ENCODE assay signal across 16 cellular contexts in genomic region chr9:967436-967835, GRCh38. TPM values are rescaled to one million over a fixed set of nuclear protein-coding genes. Genes with fewer than 3 reads are reported as not detected.
DNase-seq lines count a peak whose midpoint lies in the region; ATAC-seq and TF ChIP-seq lines count a peak whose summit lies in the region.
"Had no signal": no experiment of that assay in that cellular context is flagged by ENCODE, and none has a peak within 500 bp of the region (broad histone marks: within the 10 kb centered on the region; RNA-seq: fewer than 3 reads in every experiment).

No MANE protein-coding gene starts in this region.

- no peaks in the 10 kb centered on the region for H3F3A ChIP-seq in OCI-LY1 (ENCODE audit: insufficient read depth, low read length)

- H3K27me3 Mint-ChIP-seq in CD4-positive, alpha-beta T cell: peaks cover 78% of the 10 kb centered on the region

- no peak overlapping the region for H3K27ac ChIP-seq in BLaER1 treated with 17β-estradiol and CSF1 and Interleukin-3, amounts not matched to agents 10 nM and 100 nM
- no peak overlapping the region for H3K27ac ChIP-seq in OCI-LY1 (ENCODE audit: low read depth, low read length, poor library complexity, severe bottlenecking)
- H3K27ac ChIP-seq in CD4-positive, alpha-beta T cell (ENCODE audit: low read depth, low read length): no peak overlapping the region
- H3K27ac ChIP-seq: foreskin keratinocyte, HL-60 had no signal

- H3K79me2 ChIP-seq in OCI-LY1 (ENCODE audit: insufficient read depth, low read length): no peaks in the 10 kb centered on the region

- H3K27me3 ChIP-seq in BLaER1 treated with 17β-estradiol and CSF1 and Interleukin-3, amounts not matched to agents 10 nM and 100 nM: peaks cover 5 to 26% (median 9%) of the 10 kb centered on the region in 11 experiments; a peak in 13 of 22 replicates
- H3K27me3 ChIP-seq in OCI-LY1 (ENCODE audit: insufficient read depth, low read length) (no peaks in the 10 kb centered on the region), iPS-15b (ENCODE audit: control insufficient read depth, insufficient read depth, low read length) (peaks cover 78% of the 10 kb centered on the region)
- H3K27me3 ChIP-seq in CD4-positive, alpha-beta T cell (ENCODE audit: control insufficient read depth, insufficient read depth, low read length): peaks cover 81% of the 10 kb centered on the region

- no peak for TF ChIP-seq CTCF in OCI-LY1 (IDR thresholded peaks at IDR 0.05; ENCODE audit: low read length)
- TF ChIP-seq CTCF in CD4-positive, alpha-beta T cell (IDR thresholded peaks at IDR 0.05): no peak
- TF ChIP-seq CTCF in lower leg skin (IDR thresholded peaks at IDR 0.05): no peak

- intact Hi-C loops in CD4-positive, alpha-beta T cell (cut with DNase I, micrococcal nuclease): no loop called here
- intact Hi-C loops in lower leg skin (cut with DNase I; ENCODE audit: low total_unique reads): no loop called here

- peaks cover 25 to 31% (median 30%) of the 10 kb centered on the region in 11 experiments for H3K9me3 ChIP-seq in BLaER1 treated with 17β-estradiol and CSF1 and Interleukin-3, amounts not matched to agents 10 nM and 100 nM (replicated peaks in 1 of 11)
- H3K9me3 ChIP-seq in OCI-LY1 (ENCODE audit: low read length): no peaks in the 10 kb centered on the region
- H3K9me3 ChIP-seq in iPS-15b (ENCODE audit: control insufficient read depth, insufficient read depth, low read length): no peaks in the 10 kb centered on the region
- H3K9me3 ChIP-seq in CD4-positive, alpha-beta T cell (ENCODE audit: control insufficient read depth, low read length): peaks cover 8% of the 10 kb centered on the region

- CTCF ChIA-PET in HEK293T (lab: Yijun Ruan, JAX): no interaction called here
- CTCF ChIA-PET in CD4-positive, alpha-beta T cell (lab: Charles Lee): no interaction called here

- H3K4me2 ChIP-seq in BLaER1 treated with 17β-estradiol and CSF1 and Interleukin-3, amounts not matched to agents 10 nM and 100 nM: peak overlapping the region; percentile 23 to 57 (median 44); a peak in 18 of 22 replicates
- peak overlapping the region; percentile 16; the same call in 1 of the 2 replicates for H3K4me2 ChIP-seq in OCI-LY1 (ENCODE audit: low read length)

- no peaks in the 10 kb centered on the region; a peak in 1 of 22 replicates for H3K36me3 ChIP-seq in BLaER1 treated with 17β-estradiol and CSF1 and Interleukin-3, amounts not matched to agents 10 nM and 100 nM
- no peaks in the 10 kb centered on the region for H3K36me3 ChIP-seq in OCI-LY1 (ENCODE audit: insufficient read depth, low read length)
- no peaks in the 10 kb centered on the region for H3K36me3 ChIP-seq in iPS-15b (ENCODE audit: control insufficient read depth, insufficient read depth, low read length)

- no peak for ATAC-seq in GM18861 (IDR thresholded peaks at IDR 0.05; ENCODE audit: unreplicated experiment)
- no peak for ATAC-seq in CD4-positive, alpha-beta T cell (ENCODE audit: poor library complexity)
- ATAC-seq: effector memory CD8-positive, alpha-beta T cell had no signal

- H3K9me2 ChIP-seq in OCI-LY1 (ENCODE audit: low read depth, low read length): no peaks in the 10 kb centered on the region

- H3K4me1 Mint-ChIP-seq in CD4-positive, alpha-beta T cell (ENCODE audit: low read depth): peaks cover 16% of the 10 kb centered on the region

- POLR2A ChIA-PET in HEK293T (lab: Yijun Ruan, JAX): interaction anchor here (0.6 to 0.9 kb wide), 2 partner anchors 9 to 68 kb away, joined by 3 to 5 read pairs; partner anchors contain the start of gene DMRT3
- POLR2A ChIA-PET in CD4-positive, alpha-beta T cell (lab: Charles Lee): no interaction called here

- H3K4me1 ChIP-seq in BLaER1 treated with 17β-estradiol and CSF1 and Interleukin-3, amounts not matched to agents 10 nM and 100 nM: peaks cover 11 to 47% (median 34%) of the 10 kb centered on the region in 10 experiments
- peaks cover 9% of the 10 kb centered on the region for H3K4me1 ChIP-seq in OCI-LY1 (ENCODE audit: insufficient read depth, low read length, severe bottlenecking)
- peaks cover 4% of the 10 kb centered on the region for H3K4me1 ChIP-seq in iPS-15b (ENCODE audit: control insufficient read depth, insufficient read depth, low read length)
- H3K4me1 ChIP-seq: foreskin keratinocyte had no signal

- H3K36me3 Mint-ChIP-seq in CD4-positive, alpha-beta T cell (ENCODE audit: low read depth): no peaks in the 10 kb centered on the region

- H3K4me3 Mint-ChIP-seq in CD4-positive, alpha-beta T cell: no peak overlapping the region
- H3K4me3 Mint-ChIP-seq: activated naive CD8-positive, alpha-beta T cell treated with anti-CD3 and anti-CD28 coated beads for 36 hours; effector memory CD8-positive, alpha-beta T cell had no signal

- no peak for TF ChIP-seq POLR2A in lower leg skin (IDR thresholded peaks at IDR 0.05)

- H3K4me3 ChIP-seq in BLaER1 treated with 17β-estradiol and CSF1 and Interleukin-3, amounts not matched to agents 10 nM and 100 nM: no peak overlapping the region
- H3K4me3 ChIP-seq in OCI-LY1 (ENCODE audit: low read depth, low read length, poor library complexity, severe bottlenecking): peak overlapping the region; percentile 40
- peak overlapping the region; percentile 3 for H3K4me3 ChIP-seq in iPS-15b (ENCODE audit: low read depth, low read length)
- no peak overlapping the region for H3K4me3 ChIP-seq in lower leg skin (ENCODE audit: low read depth, poor library complexity, severe bottlenecking)

- no peaks in the 10 kb centered on the region for H4K20me1 ChIP-seq in BLaER1 treated with 17β-estradiol and CSF1 and Interleukin-3, amounts not matched to agents 10 nM and 100 nM
- no peaks in the 10 kb centered on the region for H4K20me1 ChIP-seq in OCI-LY1 (ENCODE audit: insufficient read depth, low read length)

- 20 to 24% methylated on average over 6 of the region's 6 CpGs for WGBS in lower leg skin, 2 donors

- peak; percentile 15 for DNase-seq in HEK293T (ENCODE audit: extremely low spot score)
- DNase-seq in CD4-positive, alpha-beta T cell: no peak
- DNase-seq in lower leg skin (ENCODE audit: low spot score in 2 of 2): no peak
- no peak for DNase-seq in NCI-H2081 (lab: John Stamatoyannopoulos, UW)
- DNase-seq: activated naive CD8-positive, alpha-beta T cell treated with anti-CD3 and anti-CD28 coated beads for 36 hours; caudate nucleus; DMS 273 treated with DMSO at 0.1 percent for 48 hours; effector memory CD8-positive, alpha-beta T cell; foreskin keratinocyte; stimulated activated CD4-positive, alpha-beta T cell treated with anti-CD3 and anti-CD28 coated beads, Interleukin-12 subunit alpha, Interleukin-12 subunit beta, amount 100 ng/mL, for 4 hours had no signal

- H3K9ac ChIP-seq in BLaER1 treated with 17β-estradiol and CSF1 and Interleukin-3, amounts not matched to agents 10 nM and 100 nM: no peak overlapping the region
- H3K9ac ChIP-seq in OCI-LY1 (ENCODE audit: low read length): no peak overlapping the region
- H3K9ac ChIP-seq in iPS-15b (ENCODE audit: low read depth, low read length): no peak overlapping the region

- H3K9me3 Mint-ChIP-seq in CD4-positive, alpha-beta T cell: peaks cover 4% of the 10 kb centered on the region
- H3K9me3 Mint-ChIP-seq: activated naive CD8-positive, alpha-beta T cell treated with anti-CD3 and anti-CD28 coated beads for 36 hours; effector memory CD8-positive, alpha-beta T cell had no signal

- H2AFZ ChIP-seq in OCI-LY1 (ENCODE audit: low read length): no peak overlapping the region

- no peak overlapping the region for H3K27ac Mint-ChIP-seq in CD4-positive, alpha-beta T cell
- H3K27ac Mint-ChIP-seq: activated naive CD8-positive, alpha-beta T cell treated with anti-CD3 and anti-CD28 coated beads for 36 hours; effector memory CD8-positive, alpha-beta T cell had no signal

TF ChIP-seq in HEK293T, 16 proteins besides CTCF, POLR2A, EP300 and RAD21:
- 0 out of 2 replicates have a peak, but pooled peaks have one; percentile 16 for TF ChIP-seq PKNOX1 (IDR thresholded peaks at IDR 0.05)
- no peak for TF ChIP-seq L3MBTL2 (conservative IDR thresholded peaks at IDR 0.05)

RNA-seq across cellular contexts. Expression of gene DMRT3, which starts 9.0 kb away (rescaled TPM):
- not detected for total RNA-seq in CD4-positive, alpha-beta T cell
- total RNA-seq in lower leg skin: under 1 TPM in 1 of 4 donors, not detected in 3; 0.55 TPM
- total RNA-seq: activated naive CD8-positive, alpha-beta T cell treated with anti-CD3 and anti-CD28 coated beads for 36 hours; foreskin keratinocyte; T-helper 1 cell treated with Interleukin-12 subunit alpha and Interleukin-12 subunit beta and Interleukin-4 antibody, amounts not matched to agents 30 ng/mL and 1 ng/mL, for 36 hours had no signal

Comparison
In these comparisons a context has a peak if more than half of its experiments do, and no peak if none do; other contexts are left out.
1. H3K4me3 ChIP-seq: peak in OCI-LY1 (single experiment) and iPS-15b (single experiment); none in BLaER1 treated with 17β-estradiol and CSF1 and Interleukin-3, amounts not matched to agents 10 nM and 100 nM (0 of 10) and lower leg skin (single experiment).